In genomic region chr6:133487174-133487573, GRCh38 we compare ENCODE assay signal across 23 cellular contexts.
A peak's percentile ranks its signal among the peaks of the same experiment; 100 is the strongest.
DNase-seq lines count a peak whose midpoint lies in the region; ATAC-seq and TF ChIP-seq lines count a peak whose summit lies in the region.
"Had no signal": no experiment of that assay in that cellular context is flagged by ENCODE, and none has a peak within 500 bp of the region (broad histone marks: within the 10 kb centered on the region; RNA-seq: fewer than 3 reads in every experiment).

No MANE protein-coding gene starts in this region.

- DNase-seq in Right ventricle myocardium superior (no peak), cardiac septum (ENCODE audit: low spot score) (no peak), right cardiac atrium (peak in 2 of 3 donors; percentile 51 to 53), Karpas-422 (no peak), natural killer cell (no peak)
- DNase-seq in stimulated activated effector memory CD8-positive, alpha-beta T cell treated with anti-CD3 and anti-CD28 coated beads, Interleukin-12 subunit alpha, Interleukin-12 subunit beta, amount 100 ng/mL, for 72 hours (ENCODE audit: low spot score in 2 of 2) = no peak
- DNase-seq: 8988T; ACHN; AML-193; BE2C; CD4-positive, alpha-beta T cell; CD8-positive, alpha-beta memory T cell; DMS 273 treated with DMSO at 0.1 percent for 48 hours; DMS79; EL; GDM1; H9 had no signal

- H3K27me3 ChIP-seq in right cardiac atrium (ENCODE audit: control insufficient read depth, insufficient read depth) = no peaks in the 10 kb centered on the region
- no peaks in the 10 kb centered on the region for H3K27me3 ChIP-seq in Karpas-422 (ENCODE audit: low read length)
- H3K27me3 ChIP-seq: BE2C; BLaER1 treated with 17β-estradiol and CSF1 and Interleukin-3, amounts not matched to agents 10 nM and 100 nM had no signal

- H3K36me3 Mint-ChIP-seq in stimulated activated effector memory CD8-positive, alpha-beta T cell treated with anti-CD3 and anti-CD28 coated beads, Interleukin-12 subunit alpha, Interleukin-12 subunit beta, amount 100 ng/mL, for 72 hours = no peaks in the 10 kb centered on the region
- H3K36me3 Mint-ChIP-seq in natural killer cell = no peaks in the 10 kb centered on the region
- H3K36me3 Mint-ChIP-seq: CD14-positive monocyte had no signal

- no peaks in the 10 kb centered on the region for H3K4me1 Mint-ChIP-seq in stimulated activated effector memory CD8-positive, alpha-beta T cell treated with anti-CD3 and anti-CD28 coated beads, Interleukin-12 subunit alpha, Interleukin-12 subunit beta, amount 100 ng/mL, for 72 hours
- no peaks in the 10 kb centered on the region for H3K4me1 Mint-ChIP-seq in natural killer cell
- H3K4me1 Mint-ChIP-seq: CD14-positive monocyte; CD8-positive, alpha-beta memory T cell; GM23338; H9 had no signal

- no peaks in the 10 kb centered on the region for H3K4me1 ChIP-seq in right cardiac atrium (ENCODE audit: control insufficient read depth, insufficient read depth, low read length)
- no peaks in the 10 kb centered on the region for H3K4me1 ChIP-seq in Karpas-422 (ENCODE audit: low read length)
- H3K4me1 ChIP-seq: A549, BE2C had no signal

- H3K4me2 ChIP-seq in Karpas-422 (ENCODE audit: low read depth, low read length, poor library complexity, severe bottlenecking) = no peak overlapping the region
- H3K4me2 ChIP-seq: A549; BLaER1 treated with 17β-estradiol and CSF1 and Interleukin-3, amounts not matched to agents 10 nM and 100 nM; GM23338 had no signal

- intact Hi-C loops in Right ventricle myocardium superior (cut with DNase I) (no loop called here), cardiac septum (cut with DNase I) (no loop called here), right cardiac atrium (cut with DNase I) (no loop called here), natural killer cell (cut with micrococcal nuclease) (no loop called here)

- 38% methylated on average over 2 of the region's 2 CpGs for WGBS in right cardiac atrium

- no peak overlapping the region for H3K4me3 Mint-ChIP-seq in stimulated activated effector memory CD8-positive, alpha-beta T cell treated with anti-CD3 and anti-CD28 coated beads, Interleukin-12 subunit alpha, Interleukin-12 subunit beta, amount 100 ng/mL, for 72 hours
- no peak overlapping the region for H3K4me3 Mint-ChIP-seq in natural killer cell
- H3K4me3 Mint-ChIP-seq: CD14-positive monocyte; CD4-positive, alpha-beta T cell; GM23338; H9 had no signal

- H2AFZ ChIP-seq in Karpas-422 (ENCODE audit: low read length) = no peak overlapping the region
- H2AFZ ChIP-seq: GM23338 had no signal

- no peak overlapping the region for H3K9ac ChIP-seq in Karpas-422 (ENCODE audit: low read length)
- H3K9ac ChIP-seq: BLaER1 treated with 17β-estradiol and CSF1 and Interleukin-3, amounts not matched to agents 10 nM and 100 nM had no signal

- H3K9me3 ChIP-seq in right cardiac atrium (ENCODE audit: control insufficient read depth, low read length) (no peaks in the 10 kb centered on the region), Karpas-422 (ENCODE audit: low read length) (no peaks in the 10 kb centered on the region)
- H3K9me3 ChIP-seq: A549, BE2C had no signal

- no peaks in the 10 kb centered on the region for H3K36me3 ChIP-seq in Karpas-422 (ENCODE audit: insufficient read depth, low read length)

- H3K4me3 ChIP-seq in right cardiac atrium (ENCODE audit: low read length) (no peak overlapping the region), Karpas-422 (ENCODE audit: low read length) (no peak overlapping the region)
- H3K4me3 ChIP-seq: A549; BLaER1 treated with 17β-estradiol and CSF1 and Interleukin-3, amounts not matched to agents 10 nM and 100 nM; GM12878; GM23338 had no signal

- H3K27me3 Mint-ChIP-seq in natural killer cell (ENCODE audit: low read depth in 2 of 2) = no peaks in the 10 kb centered on the region

- H3K9me3 Mint-ChIP-seq in stimulated activated effector memory CD8-positive, alpha-beta T cell treated with anti-CD3 and anti-CD28 coated beads, Interleukin-12 subunit alpha, Interleukin-12 subunit beta, amount 100 ng/mL, for 72 hours = peaks cover 15% of the 10 kb centered on the region
- H3K9me3 Mint-ChIP-seq in natural killer cell = peaks cover 14 to 15% of the 10 kb centered on the region in 2 donors
- H3K9me3 Mint-ChIP-seq: GM23338, H9 had no signal

- ATAC-seq in Right ventricle myocardium superior (ENCODE audit: poor library complexity) (peak; percentile 36), right cardiac atrium (peak; percentile 45 to 49), natural killer cell (no peak)
- ATAC-seq in stimulated activated effector memory CD8-positive, alpha-beta T cell treated with anti-CD3 and anti-CD28 coated beads, Interleukin-12 subunit alpha, Interleukin-12 subunit beta, amount 100 ng/mL, for 72 hours = peak; percentile 13
- ATAC-seq: A549, GM12878, GM23338, HCT116 had no signal

- TF ChIP-seq CTCF in natural killer cell (IDR thresholded peaks at IDR 0.05) = no peak

- H4K20me1 ChIP-seq in Karpas-422 (ENCODE audit: insufficient read depth, low read depth, low read length) = no peaks in the 10 kb centered on the region
- H4K20me1 ChIP-seq: BLaER1 treated with 17β-estradiol and CSF1 and Interleukin-3, amounts not matched to agents 10 nM and 100 nM had no signal

- no peak overlapping the region for H3K27ac ChIP-seq in right cardiac atrium (ENCODE audit: low read length)
- no peak overlapping the region for H3K27ac ChIP-seq in Karpas-422 (ENCODE audit: low read length)
- H3K27ac ChIP-seq: A549; BLaER1 treated with 17β-estradiol and CSF1 and Interleukin-3, amounts not matched to agents 10 nM and 100 nM had no signal

- H3K27ac Mint-ChIP-seq in stimulated activated effector memory CD8-positive, alpha-beta T cell treated with anti-CD3 and anti-CD28 coated beads, Interleukin-12 subunit alpha, Interleukin-12 subunit beta, amount 100 ng/mL, for 72 hours = no peak overlapping the region
- H3K27ac Mint-ChIP-seq in natural killer cell = no peak overlapping the region
- H3K27ac Mint-ChIP-seq: CD4-positive, alpha-beta T cell; CD8-positive, alpha-beta memory T cell; GM23338; H9 had no signal

- H3K79me2 ChIP-seq in Karpas-422 (ENCODE audit: low read length) = no peaks in the 10 kb centered on the region

- H3K9me2 ChIP-seq in Karpas-422 (replicated peaks; ENCODE audit: insufficient read depth, low read length) = no peaks in the 10 kb centered on the region

Comparison
In these comparisons a context has a peak if more than half of its experiments do, and no peak if none do; other contexts are left out.
1. DNase-seq: peak in right cardiac atrium (2 of 3); none in Right ventricle myocardium superior (single experiment), cardiac septum (single experiment), stimulated activated effector memory CD8-positive, alpha-beta T cell treated with anti-CD3 and anti-CD28 coated beads, Interleukin-12 subunit alpha, Interleukin-12 subunit beta, amount 100 ng/mL, for 72 hours (0 of 2), Karpas-422 (single experiment) and natural killer cell (single experiment).
2. ATAC-seq: peak in Right ventricle myocardium superior (single experiment), right cardiac atrium (2 of 2) and stimulated activated effector memory CD8-positive, alpha-beta T cell treated with anti-CD3 and anti-CD28 coated beads, Interleukin-12 subunit alpha, Interleukin-12 subunit beta, amount 100 ng/mL, for 72 hours (single experiment); none in natural killer cell (0 of 3).